19 cellular contexts compared by ENCODE assay signal in the genomic region with DNA sequence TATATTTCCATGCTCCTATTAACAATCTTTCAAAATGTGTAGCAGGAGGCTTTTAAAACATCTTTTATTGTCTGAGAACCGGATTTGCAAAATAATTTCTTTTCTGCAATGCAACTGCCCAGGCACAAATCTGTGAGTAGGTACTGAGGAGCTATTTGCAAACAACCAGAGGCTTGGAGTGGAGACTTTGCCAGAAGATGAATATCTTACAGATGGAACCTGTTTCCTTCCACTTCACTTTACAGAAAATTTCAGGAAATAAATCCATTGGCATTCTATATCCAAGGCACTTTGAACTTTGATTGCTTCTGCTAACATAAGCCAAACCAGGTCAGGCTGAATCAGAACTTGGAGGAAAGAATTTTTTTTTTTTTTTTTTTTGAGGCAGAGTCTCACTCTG.
DNase-seq lines count a peak whose midpoint lies in the region; ATAC-seq and TF ChIP-seq lines count a peak whose summit lies in the region.
"Had no signal": no experiment of that assay in that cellular context is flagged by ENCODE, and none has a peak within 500 bp of the region (broad histone marks: within the 10 kb centered on the region; RNA-seq: fewer than 3 reads in every experiment).

No MANE protein-coding gene starts in this region.

- ATAC-seq in GM18873 (IDR thresholded peaks at IDR 0.05; ENCODE audit: low FRiP score, unreplicated experiment) (no peak), GM18498 (IDR thresholded peaks at IDR 0.05; ENCODE audit: unreplicated experiment) (no peak)
- no peak for ATAC-seq in stimulated activated memory B cell treated with anti-CD40 and anti-IgM and Interleukin-4, amounts not matched to agents 10 μg/mL and 1 μg/mL and 100 μg/mL, for 72 hours
- ATAC-seq: K562 had no signal

- H3K9ac ChIP-seq in adipocyte (ENCODE audit: low read length): no peak overlapping the region

- H3K27ac Mint-ChIP-seq in nephron: peak overlapping the region; percentile 29 to 70 (median 67)
- H3K27ac Mint-ChIP-seq in stimulated activated memory B cell treated with anti-CD40 and anti-IgM and Interleukin-4, amounts not matched to agents 10 μg/mL and 1 μg/mL and 100 μg/mL, for 72 hours: no peak overlapping the region
- H3K27ac Mint-ChIP-seq: CD4-positive, alpha-beta T cell had no signal

- no peak overlapping the region for H3K4me3 ChIP-seq in DOHH2 (ENCODE audit: low read length)
- H3K4me3 ChIP-seq in adipocyte (ENCODE audit: low read length): no peak overlapping the region
- H3K4me3 ChIP-seq: K562, SJCRH30 had no signal

- H3K27me3 ChIP-seq in DOHH2 (ENCODE audit: control insufficient read depth, low read length) (no peaks in the 10 kb centered on the region), adipocyte (replicated peaks; ENCODE audit: control insufficient read depth, insufficient read depth, low read length) (no peaks in the 10 kb centered on the region)
- H3K27me3 ChIP-seq: SJCRH30 had no signal

- peaks cover 33% of the 10 kb centered on the region for H3K36me3 Mint-ChIP-seq in nephron (ENCODE audit: low read depth)
- H3K36me3 Mint-ChIP-seq in stimulated activated memory B cell treated with anti-CD40 and anti-IgM and Interleukin-4, amounts not matched to agents 10 μg/mL and 1 μg/mL and 100 μg/mL, for 72 hours: peaks cover 36% of the 10 kb centered on the region

- DNase-seq in M059J (ENCODE audit: low read depth): peak; percentile 4
- DNase-seq in adipocyte (ENCODE audit: low read depth): peak; percentile 26
- DNase-seq in HPDE6-E6E7 (ENCODE audit: extremely low spot score): no peak
- DNase-seq: CD4-positive, alpha-beta T cell; COR-L47; DMS79 treated with DMSO at 0.1 percent for 48 hours; NCI-H1105 treated with DMSO at 0.1 percent for 48 hours; NCI-H2081; NCI-H2171; NCI-H345; NCI-H524; NCI-H774; SJCRH30 had no signal

- H3K9me3 ChIP-seq in DOHH2 (ENCODE audit: control insufficient read depth, insufficient read depth, low read length): peaks cover under 1% of the 10 kb centered on the region; the same call in 1 of the 2 replicates
- H3K9me3 ChIP-seq in adipocyte (ENCODE audit: control insufficient read depth, low read length): peaks cover 7% of the 10 kb centered on the region
- H3K9me3 ChIP-seq: SJCRH30 had no signal

- peak overlapping the region; percentile 3 for H3K4me2 ChIP-seq in DOHH2 (ENCODE audit: low read length)

- H3K27ac ChIP-seq in DOHH2 (ENCODE audit: low read depth, low read length): no peak overlapping the region
- H3K27ac ChIP-seq: SJCRH30 had no signal

- no peak for TF ChIP-seq CTCF in DOHH2 (IDR thresholded peaks at IDR 0.05; ENCODE audit: low read depth, low read length, poor library complexity, severe bottlenecking)
- no peak for TF ChIP-seq CTCF in nephron (IDR thresholded peaks at IDR 0.05; ENCODE audit: unreplicated experiment in 3 of 3)

- no peaks in the 10 kb centered on the region for H3K36me3 ChIP-seq in DOHH2 (ENCODE audit: control insufficient read depth, low read length)
- no peaks in the 10 kb centered on the region for H3K36me3 ChIP-seq in adipocyte (ENCODE audit: control insufficient read depth, insufficient read depth, low read length, severe bottlenecking)
- H3K36me3 ChIP-seq: SJCRH30 had no signal

- H3K9me3 Mint-ChIP-seq in nephron: peaks cover 18% of the 10 kb centered on the region
- peaks cover 7% of the 10 kb centered on the region for H3K9me3 Mint-ChIP-seq in stimulated activated memory B cell treated with anti-CD40 and anti-IgM and Interleukin-4, amounts not matched to agents 10 μg/mL and 1 μg/mL and 100 μg/mL, for 72 hours

- H3K4me1 Mint-ChIP-seq in nephron: peaks cover 40% of the 10 kb centered on the region
- no peaks in the 10 kb centered on the region for H3K4me1 Mint-ChIP-seq in stimulated activated memory B cell treated with anti-CD40 and anti-IgM and Interleukin-4, amounts not matched to agents 10 μg/mL and 1 μg/mL and 100 μg/mL, for 72 hours

- peaks cover 27% of the 10 kb centered on the region for H3K4me1 ChIP-seq in DOHH2 (ENCODE audit: control insufficient read depth, low read length)
- peaks cover 7% of the 10 kb centered on the region for H3K4me1 ChIP-seq in adipocyte (ENCODE audit: control insufficient read depth, insufficient read depth, low read length)
- H3K4me1 ChIP-seq: SJCRH30 had no signal

- no peak overlapping the region for H3K4me3 Mint-ChIP-seq in nephron
- H3K4me3 Mint-ChIP-seq in stimulated activated memory B cell treated with anti-CD40 and anti-IgM and Interleukin-4, amounts not matched to agents 10 μg/mL and 1 μg/mL and 100 μg/mL, for 72 hours: no peak overlapping the region
- H3K4me3 Mint-ChIP-seq: CD4-positive, alpha-beta T cell had no signal

- H4K20me1 ChIP-seq in DOHH2 (ENCODE audit: control insufficient read depth, insufficient read depth, low read depth, low read length): no peaks in the 10 kb centered on the region

- 0 out of 2 replicates have a peak, but pooled peaks cover 2% of the 10 kb centered on the region for H3F3A ChIP-seq in DOHH2 (ENCODE audit: control insufficient read depth, insufficient read depth)

- no peaks in the 10 kb centered on the region for H3K27me3 Mint-ChIP-seq in nephron (ENCODE audit: low read depth)
- H3K27me3 Mint-ChIP-seq in stimulated activated memory B cell treated with anti-CD40 and anti-IgM and Interleukin-4, amounts not matched to agents 10 μg/mL and 1 μg/mL and 100 μg/mL, for 72 hours: no peaks in the 10 kb centered on the region
- H3K27me3 Mint-ChIP-seq: CD4-positive, alpha-beta T cell had no signal

- no peaks in the 10 kb centered on the region for H3K9me2 ChIP-seq in DOHH2 (replicated peaks; ENCODE audit: control insufficient read depth, low read length)

- H3K79me2 ChIP-seq in DOHH2 (ENCODE audit: control insufficient read depth, low read length): no peaks in the 10 kb centered on the region
